8 cellular contexts compared by ENCODE assay signal in genomic region chr10:98045785-98046389, GRCh38. TPM values are rescaled to one million over a fixed set of nuclear protein-coding genes. Genes with fewer than 3 reads are reported as not detected.
DNase-seq lines count a peak whose midpoint lies in the region; ATAC-seq, FAIRE-seq and TF ChIP-seq lines count a peak whose summit lies in the region.

No MANE protein-coding gene starts in this region.

- H3K4me3 ChIP-seq in BJ (ENCODE audit: low read depth, low read length) (no peak overlapping the region), astrocyte (ENCODE audit: insufficient read depth, low read depth, low read length) (no peak overlapping the region)

- H3K4me1 Mint-ChIP-seq in T-helper 2 cell treated with Interferon-gamma antibody and Interleukin-4, amounts not matched to agents 5 μg/mL and 100 μg/mL, for 36 hours (ENCODE audit: low read depth), result no peaks in the 10 kb centered on the region
- peaks cover 5% of the 10 kb centered on the region for H3K4me1 Mint-ChIP-seq in astrocyte (ENCODE audit: low read depth, unreplicated experiment)

- no peaks in the 10 kb centered on the region for H3K79me2 ChIP-seq in astrocyte (ENCODE audit: insufficient read depth, low read length)

- H3K27me3 Mint-ChIP-seq in T-helper 2 cell treated with Interferon-gamma antibody and Interleukin-4, amounts not matched to agents 5 μg/mL and 100 μg/mL, for 36 hours (ENCODE audit: low read depth), result peaks cover 25% of the 10 kb centered on the region
- H3K27me3 Mint-ChIP-seq in astrocyte (ENCODE audit: low read depth, unreplicated experiment), result peaks cover 55% of the 10 kb centered on the region

- peak; percentile 59 for ATAC-seq in GM19455 (IDR thresholded peaks at IDR 0.05; ENCODE audit: unreplicated experiment)
- ATAC-seq in GM18517 (IDR thresholded peaks at IDR 0.05; ENCODE audit: unreplicated experiment), result no peak

- no peaks in the 10 kb centered on the region for H3K9me3 Mint-ChIP-seq in T-helper 2 cell treated with Interferon-gamma antibody and Interleukin-4, amounts not matched to agents 5 μg/mL and 100 μg/mL, for 36 hours
- no peaks in the 10 kb centered on the region for H3K9me3 Mint-ChIP-seq in astrocyte (ENCODE audit: unreplicated experiment)

- FAIRE-seq in astrocyte (lab: Jason Lieb, UNC), result no peak

- H3K4me3 Mint-ChIP-seq in T-helper 2 cell treated with Interferon-gamma antibody and Interleukin-4, amounts not matched to agents 5 μg/mL and 100 μg/mL, for 36 hours, result no peak overlapping the region
- H3K4me3 Mint-ChIP-seq in astrocyte (ENCODE audit: unreplicated experiment), result no peak overlapping the region

- H3K4me1 ChIP-seq in astrocyte (ENCODE audit: insufficient read depth, low read length), result no peaks in the 10 kb centered on the region

- no peak overlapping the region for H2AFZ ChIP-seq in astrocyte (ENCODE audit: low read depth, low read length)

- CTCF ChIA-PET in BJ (lab: Yijun Ruan, JAX), result interaction anchor here (0.6 to 3.9 kb wide), 17 partner anchors 9 to 254 kb away, joined by 3 to 36 read pairs (median 6); no protein-coding TSS in a partner anchor

- H3K36me3 Mint-ChIP-seq in T-helper 2 cell treated with Interferon-gamma antibody and Interleukin-4, amounts not matched to agents 5 μg/mL and 100 μg/mL, for 36 hours (ENCODE audit: low read depth), result no peaks in the 10 kb centered on the region
- H3K36me3 Mint-ChIP-seq in astrocyte (ENCODE audit: low read depth, unreplicated experiment), result no peaks in the 10 kb centered on the region

- H3K9me3 ChIP-seq in astrocyte (ENCODE audit: insufficient read depth, low read depth, low read length), result no peaks in the 10 kb centered on the region

- H3K27me3 ChIP-seq in BJ (ENCODE audit: control insufficient read depth, insufficient read depth, low read length) (peaks cover 2% of the 10 kb centered on the region), astrocyte (ENCODE audit: insufficient read depth, low read length) (peaks cover 18% of the 10 kb centered on the region)

- no peak for DNase-seq in BJ (ENCODE audit: low read depth)
- DNase-seq in NCI-H1105 (lab: John Stamatoyannopoulos, UW), result peak; percentile 41
- peak; percentile 31 for DNase-seq in T-helper 2 cell treated with Interferon-gamma antibody and Interleukin-4, amounts not matched to agents 5 μg/mL and 100 μg/mL, for 36 hours (ENCODE audit: low spot score)
- peak; percentile 26 for DNase-seq in astrocyte (ENCODE audit: low read depth)
- DNase-seq in hypothalamus (lab: John Stamatoyannopoulos, UW), result peak in 35 of 51 donors; percentile 4 to 72 (median 24)
- peak; percentile 49 for DNase-seq in stimulated activated CD4-positive, alpha-beta T cell treated with anti-CD3 and anti-CD28 coated beads, Interleukin-12 subunit alpha, Interleukin-12 subunit beta, amount 100 ng/mL, for 4 hours

- TF ChIP-seq CTCF in BJ (IDR thresholded peaks at IDR 0.05; ENCODE audit: insufficient read depth, low read depth, low read length), result peak; percentile 92
- TF ChIP-seq CTCF in astrocyte (IDR thresholded peaks at IDR 0.05; ENCODE audit: insufficient read depth, low read depth, low read length), result peak; percentile 84

- no peak overlapping the region for H3K4me2 ChIP-seq in astrocyte (ENCODE audit: low read length)

- no peak overlapping the region for H3K27ac Mint-ChIP-seq in T-helper 2 cell treated with Interferon-gamma antibody and Interleukin-4, amounts not matched to agents 5 μg/mL and 100 μg/mL, for 36 hours
- H3K27ac Mint-ChIP-seq in astrocyte (ENCODE audit: unreplicated experiment), result no peak overlapping the region

- H3K27ac ChIP-seq in astrocyte (ENCODE audit: low read depth, low read length), result no peak overlapping the region

- H3K36me3 ChIP-seq in BJ (ENCODE audit: control insufficient read depth, insufficient read depth, low read length), result no peaks in the 10 kb centered on the region
- H3K36me3 ChIP-seq in astrocyte (ENCODE audit: insufficient read depth, low read length), result no peaks in the 10 kb centered on the region

- POLR2A ChIA-PET in BJ (lab: Charles Lee), result no interaction called here

- no peaks in the 10 kb centered on the region for H4K20me1 ChIP-seq in astrocyte (ENCODE audit: insufficient read depth, low read length)

- no peak overlapping the region for H3K9ac ChIP-seq in astrocyte (ENCODE audit: low read length)

RNA-seq across cellular contexts. Expression of gene CRTAC1, which starts 15.5 kb away (rescaled TPM):
- not detected in 2 replicates for polyA plus RNA-seq in BJ (2011; rRNA removed)
- polyA minus RNA-seq in BJ (2011; rRNA and poly(A)+ RNA removed), result not detected in 2 replicates
- total RNA-seq in astrocyte, result 0.66 and 2.6 TPM in 2 replicates
